20 cellular contexts compared by ENCODE assay signal in genomic region chr15:98525625-98526024, GRCh38.
A peak's percentile ranks its signal among the peaks of the same experiment; 100 is the strongest.
DNase-seq lines count a peak whose midpoint lies in the region; ATAC-seq and TF ChIP-seq lines count a peak whose summit lies in the region.
"Had no signal": no experiment of that assay in that cellular context is flagged by ENCODE, and none has a peak within 500 bp of the region (broad histone marks: within the 10 kb centered on the region; RNA-seq: fewer than 3 reads in every experiment).

No MANE protein-coding gene starts in this region.

- CTCF ChIA-PET in WTC11 (lab: Charles Lee) = interaction anchor here (0.6 to 1.7 kb wide), 3 partner anchors 122 to 375 kb away, joined by 3 to 7 read pairs (median 3); partner anchors contain the start of gene IGF1R

- ATAC-seq in WTC11 = peak; percentile 43
- no peak for ATAC-seq in GM18867 (IDR thresholded peaks at IDR 0.05; ENCODE audit: unreplicated experiment)
- ATAC-seq: activated T-helper 17 cell treated with anti-CD3 and anti-CD28 coated beads, Interleukin-2, amount 50 U/mL, for 72 hours; natural killer cell; psoas muscle had no signal

- H3K4me3 ChIP-seq in foreskin fibroblast (ENCODE audit: low read depth in 1 of 2, low read length in 2 of 2) = no peak overlapping the region
- H3K4me3 ChIP-seq: cardiac muscle cell, dorsolateral prefrontal cortex, psoas muscle had no signal

- peaks cover 19% of the 10 kb centered on the region for H3K4me1 Mint-ChIP-seq in WTC11
- H3K4me1 Mint-ChIP-seq: activated naive CD8-positive, alpha-beta T cell treated with anti-CD3 and anti-CD28 coated beads, Interleukin-2, amount 10 ng/mL, durations not matched to agents 7 days and 5 days; immature natural killer cell; natural killer cell had no signal

- H3K36me3 Mint-ChIP-seq in WTC11 = no peaks in the 10 kb centered on the region
- H3K36me3 Mint-ChIP-seq: activated naive CD8-positive, alpha-beta T cell treated with anti-CD3 and anti-CD28 coated beads, Interleukin-2, amount 10 ng/mL, durations not matched to agents 7 days and 5 days; immature natural killer cell; natural killer cell had no signal

- DNase-seq in D341Med (ENCODE audit: low spot score) (peak; percentile 17), WTC11 (ENCODE audit: low spot score) (no peak), foreskin fibroblast (peak; percentile 26 to 71), posterior vena cava (ENCODE audit: low spot score) (peak; percentile 73), anterior cingulate cortex (lab: John Stamatoyannopoulos, UW) (no peak), kidney glomerular epithelial cell (lab: John Stamatoyannopoulos, UW) (no peak), CD1c-positive myeloid dendritic cell (ENCODE audit: extremely low spot score) (no peak)
- DNase-seq: activated CD4-positive, alpha-beta T cell treated with anti-CD3 and anti-CD28 coated beads for 4 hours; activated naive CD8-positive, alpha-beta T cell treated with anti-CD3 and anti-CD28 coated beads, Interleukin-2, amount 10 ng/mL, durations not matched to agents 7 days and 5 days; DMS79 treated with DMSO at 0.1 percent for 48 hours; dorsolateral prefrontal cortex; head of caudate nucleus; immature natural killer cell; natural killer cell; NCI-H1092; NCI-H2081; psoas muscle had no signal

- H3K27ac Mint-ChIP-seq in WTC11 = no peak overlapping the region
- H3K27ac Mint-ChIP-seq: activated naive CD8-positive, alpha-beta T cell treated with anti-CD3 and anti-CD28 coated beads, Interleukin-2, amount 10 ng/mL, durations not matched to agents 7 days and 5 days; activated T-helper 17 cell treated with anti-CD3 and anti-CD28 coated beads, Interleukin-2, amount 50 U/mL, for 72 hours; immature natural killer cell; natural killer cell had no signal

- TF ChIP-seq CTCF in WTC11 (IDR thresholded peaks at IDR 0.05) (no peak), foreskin fibroblast (IDR thresholded peaks at IDR 0.05; ENCODE audit: low read depth, low read length) (no peak)

- intact Hi-C loops in posterior vena cava (cut with DNase I) = loop anchor here in 1 of 2 donors (10.0 kb wide), 1 partner anchor 549 kb away; no protein-coding TSS in a partner anchor

- H3K9me3 Mint-ChIP-seq in WTC11 = no peaks in the 10 kb centered on the region
- H3K9me3 Mint-ChIP-seq: activated naive CD8-positive, alpha-beta T cell treated with anti-CD3 and anti-CD28 coated beads, Interleukin-2, amount 10 ng/mL, durations not matched to agents 7 days and 5 days; activated T-helper 17 cell treated with anti-CD3 and anti-CD28 coated beads, Interleukin-2, amount 50 U/mL, for 72 hours; natural killer cell had no signal

- no peaks in the 10 kb centered on the region for H3K27me3 Mint-ChIP-seq in WTC11 (ENCODE audit: low read depth)

- POLR2A ChIA-PET in WTC11 (lab: Charles Lee) = no interaction called here

- no peak overlapping the region for H3K4me3 Mint-ChIP-seq in WTC11
- H3K4me3 Mint-ChIP-seq: activated naive CD8-positive, alpha-beta T cell treated with anti-CD3 and anti-CD28 coated beads, Interleukin-2, amount 10 ng/mL, durations not matched to agents 7 days and 5 days; activated T-helper 17 cell treated with anti-CD3 and anti-CD28 coated beads, Interleukin-2, amount 50 U/mL, for 72 hours; immature natural killer cell; natural killer cell had no signal

TF ChIP-seq in WTC11, 78 proteins besides CTCF, POLR2A, EP300 and RAD21:
- TF ChIP-seq JUN (CRISPR knock-in tag; IDR thresholded peaks at IDR 0.05) (no peak), ELF4 (CRISPR knock-in tag; IDR thresholded peaks at IDR 0.05; ENCODE audit: low read depth) (no peak)

Comparison
In these comparisons a context has a peak if more than half of its experiments do, and no peak if none do; other contexts are left out.
1. DNase-seq: peak in D341Med (single experiment), foreskin fibroblast (2 of 2) and posterior vena cava (single experiment); none in WTC11 (single experiment), anterior cingulate cortex (0 of 58), kidney glomerular epithelial cell (single experiment) and CD1c-positive myeloid dendritic cell (single experiment).